ENCODE assay signal across 1 cellular context in the genomic region with DNA sequence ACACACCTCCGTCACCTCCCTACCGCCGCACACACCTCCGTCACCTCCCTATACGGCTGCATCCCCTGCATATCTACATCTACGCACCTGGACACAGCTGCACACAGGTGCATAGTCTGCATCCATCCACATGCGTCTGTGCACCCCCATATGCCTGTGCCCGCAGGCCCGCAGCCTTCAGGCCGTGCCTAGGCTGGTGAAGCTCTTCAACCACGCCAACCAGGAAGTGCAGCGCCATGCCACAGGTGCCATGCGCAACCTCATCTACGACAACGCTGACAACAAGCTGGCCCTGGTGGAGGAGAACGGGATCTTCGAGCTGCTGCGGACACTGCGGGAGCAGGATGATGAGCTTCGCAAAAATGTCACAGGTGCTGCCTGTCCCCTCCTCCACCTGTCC.
TF ChIP-seq lines count a peak whose summit lies in the region.

No MANE protein-coding gene starts in this region.

TF ChIP-seq in HEK293, 187 proteins besides CTCF, POLR2A, EP300 and RAD21 (continued from another document):
- TF ChIP-seq, protein P1, sequence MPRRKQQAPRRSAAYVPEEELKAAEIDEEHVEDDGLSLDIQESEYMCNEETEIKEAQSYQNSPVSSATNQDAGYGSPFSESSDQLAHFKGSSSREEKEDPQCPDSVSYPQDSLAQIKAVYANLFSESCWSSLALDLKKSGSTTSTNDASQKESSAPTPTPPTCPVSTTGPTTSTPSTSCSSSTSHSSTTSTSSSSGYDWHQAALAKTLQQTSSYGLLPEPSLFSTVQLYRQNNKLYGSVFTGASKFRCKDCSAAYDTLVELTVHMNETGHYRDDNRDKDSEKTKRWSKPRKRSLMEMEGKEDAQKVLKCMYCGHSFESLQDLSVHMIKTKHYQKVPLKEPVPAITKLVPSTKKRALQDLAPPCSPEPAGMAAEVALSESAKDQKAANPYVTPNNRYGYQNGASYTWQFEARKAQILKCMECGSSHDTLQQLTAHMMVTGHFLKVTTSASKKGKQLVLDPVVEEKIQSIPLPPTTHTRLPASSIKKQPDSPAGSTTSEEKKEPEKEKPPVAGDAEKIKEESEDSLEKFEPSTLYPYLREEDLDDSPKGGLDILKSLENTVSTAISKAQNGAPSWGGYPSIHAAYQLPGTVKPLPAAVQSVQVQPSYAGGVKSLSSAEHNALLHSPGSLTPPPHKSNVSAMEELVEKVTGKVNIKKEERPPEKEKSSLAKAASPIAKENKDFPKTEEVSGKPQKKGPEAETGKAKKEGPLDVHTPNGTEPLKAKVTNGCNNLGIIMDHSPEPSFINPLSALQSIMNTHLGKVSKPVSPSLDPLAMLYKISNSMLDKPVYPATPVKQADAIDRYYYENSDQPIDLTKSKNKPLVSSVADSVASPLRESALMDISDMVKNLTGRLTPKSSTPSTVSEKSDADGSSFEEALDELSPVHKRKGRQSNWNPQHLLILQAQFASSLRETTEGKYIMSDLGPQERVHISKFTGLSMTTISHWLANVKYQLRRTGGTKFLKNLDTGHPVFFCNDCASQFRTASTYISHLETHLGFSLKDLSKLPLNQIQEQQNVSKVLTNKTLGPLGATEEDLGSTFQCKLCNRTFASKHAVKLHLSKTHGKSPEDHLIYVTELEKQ (tag by site-specific recombination; IDR thresholded peaks at IDR 0.05; ENCODE audit: borderline replicate concordance), result no peak
- no peak for TF ChIP-seq EGR2 (tag by site-specific recombination; IDR thresholded peaks at IDR 0.05; ENCODE audit: low read depth)
- TF ChIP-seq ZBTB17 (tag by site-specific recombination; IDR thresholded peaks at IDR 0.05), result no peak
- TF ChIP-seq ZNF112 (tag by site-specific recombination; IDR thresholded peaks at IDR 0.05), result no peak
- peak; percentile 67 for TF ChIP-seq ZEB2 (tag by site-specific recombination; IDR thresholded peaks at IDR 0.05)
- TF ChIP-seq GLIS2 (tag by site-specific recombination; IDR thresholded peaks at IDR 0.05), result no peak
- TF ChIP-seq, protein P2, sequence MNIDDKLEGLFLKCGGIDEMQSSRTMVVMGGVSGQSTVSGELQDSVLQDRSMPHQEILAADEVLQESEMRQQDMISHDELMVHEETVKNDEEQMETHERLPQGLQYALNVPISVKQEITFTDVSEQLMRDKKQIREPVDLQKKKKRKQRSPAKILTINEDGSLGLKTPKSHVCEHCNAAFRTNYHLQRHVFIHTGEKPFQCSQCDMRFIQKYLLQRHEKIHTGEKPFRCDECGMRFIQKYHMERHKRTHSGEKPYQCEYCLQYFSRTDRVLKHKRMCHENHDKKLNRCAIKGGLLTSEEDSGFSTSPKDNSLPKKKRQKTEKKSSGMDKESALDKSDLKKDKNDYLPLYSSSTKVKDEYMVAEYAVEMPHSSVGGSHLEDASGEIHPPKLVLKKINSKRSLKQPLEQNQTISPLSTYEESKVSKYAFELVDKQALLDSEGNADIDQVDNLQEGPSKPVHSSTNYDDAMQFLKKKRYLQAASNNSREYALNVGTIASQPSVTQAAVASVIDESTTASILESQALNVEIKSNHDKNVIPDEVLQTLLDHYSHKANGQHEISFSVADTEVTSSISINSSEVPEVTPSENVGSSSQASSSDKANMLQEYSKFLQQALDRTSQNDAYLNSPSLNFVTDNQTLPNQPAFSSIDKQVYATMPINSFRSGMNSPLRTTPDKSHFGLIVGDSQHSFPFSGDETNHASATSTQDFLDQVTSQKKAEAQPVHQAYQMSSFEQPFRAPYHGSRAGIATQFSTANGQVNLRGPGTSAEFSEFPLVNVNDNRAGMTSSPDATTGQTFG (tag by site-specific recombination; IDR thresholded peaks at IDR 0.05; ENCODE audit: borderline replicate concordance), result no peak
- no peak for TF ChIP-seq ZNF654 (tag by site-specific recombination; IDR thresholded peaks at IDR 0.05; ENCODE audit: low read depth)
- peak; percentile 53; the same call in 1 of the 2 replicates for TF ChIP-seq SCRT2 (tag by site-specific recombination; IDR thresholded peaks at IDR 0.05)
- TF ChIP-seq ZNF138 (tag by site-specific recombination; IDR thresholded peaks at IDR 0.05; ENCODE audit: borderline replicate concordance), result no peak
- no peak for TF ChIP-seq KLF16 (tag by site-specific recombination; IDR thresholded peaks at IDR 0.05)
- TF ChIP-seq, protein P3, sequence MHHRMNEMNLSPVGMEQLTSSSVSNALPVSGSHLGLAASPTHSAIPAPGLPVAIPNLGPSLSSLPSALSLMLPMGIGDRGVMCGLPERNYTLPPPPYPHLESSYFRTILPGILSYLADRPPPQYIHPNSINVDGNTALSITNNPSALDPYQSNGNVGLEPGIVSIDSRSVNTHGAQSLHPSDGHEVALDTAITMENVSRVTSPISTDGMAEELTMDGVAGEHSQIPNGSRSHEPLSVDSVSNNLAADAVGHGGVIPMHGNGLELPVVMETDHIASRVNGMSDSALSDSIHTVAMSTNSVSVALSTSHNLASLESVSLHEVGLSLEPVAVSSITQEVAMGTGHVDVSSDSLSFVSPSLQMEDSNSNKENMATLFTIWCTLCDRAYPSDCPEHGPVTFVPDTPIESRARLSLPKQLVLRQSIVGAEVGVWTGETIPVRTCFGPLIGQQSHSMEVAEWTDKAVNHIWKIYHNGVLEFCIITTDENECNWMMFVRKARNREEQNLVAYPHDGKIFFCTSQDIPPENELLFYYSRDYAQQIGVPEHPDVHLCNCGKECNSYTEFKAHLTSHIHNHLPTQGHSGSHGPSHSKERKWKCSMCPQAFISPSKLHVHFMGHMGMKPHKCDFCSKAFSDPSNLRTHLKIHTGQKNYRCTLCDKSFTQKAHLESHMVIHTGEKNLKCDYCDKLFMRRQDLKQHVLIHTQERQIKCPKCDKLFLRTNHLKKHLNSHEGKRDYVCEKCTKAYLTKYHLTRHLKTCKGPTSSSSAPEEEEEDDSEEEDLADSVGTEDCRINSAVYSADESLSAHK (tag by site-specific recombination; IDR thresholded peaks at IDR 0.05), result no peak
- TF ChIP-seq, protein P4, sequence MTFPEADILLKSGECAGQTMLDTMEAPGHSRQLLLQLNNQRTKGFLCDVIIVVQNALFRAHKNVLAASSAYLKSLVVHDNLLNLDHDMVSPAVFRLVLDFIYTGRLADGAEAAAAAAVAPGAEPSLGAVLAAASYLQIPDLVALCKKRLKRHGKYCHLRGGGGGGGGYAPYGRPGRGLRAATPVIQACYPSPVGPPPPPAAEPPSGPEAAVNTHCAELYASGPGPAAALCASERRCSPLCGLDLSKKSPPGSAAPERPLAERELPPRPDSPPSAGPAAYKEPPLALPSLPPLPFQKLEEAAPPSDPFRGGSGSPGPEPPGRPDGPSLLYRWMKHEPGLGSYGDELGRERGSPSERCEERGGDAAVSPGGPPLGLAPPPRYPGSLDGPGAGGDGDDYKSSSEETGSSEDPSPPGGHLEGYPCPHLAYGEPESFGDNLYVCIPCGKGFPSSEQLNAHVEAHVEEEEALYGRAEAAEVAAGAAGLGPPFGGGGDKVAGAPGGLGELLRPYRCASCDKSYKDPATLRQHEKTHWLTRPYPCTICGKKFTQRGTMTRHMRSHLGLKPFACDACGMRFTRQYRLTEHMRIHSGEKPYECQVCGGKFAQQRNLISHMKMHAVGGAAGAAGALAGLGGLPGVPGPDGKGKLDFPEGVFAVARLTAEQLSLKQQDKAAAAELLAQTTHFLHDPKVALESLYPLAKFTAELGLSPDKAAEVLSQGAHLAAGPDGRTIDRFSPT (tag by site-specific recombination; IDR thresholded peaks at IDR 0.05), result peak; percentile 81
- TF ChIP-seq ZBTB21 (tag by site-specific recombination; IDR thresholded peaks at IDR 0.05), result no peak
- TF ChIP-seq ZNF354C (tag by site-specific recombination; IDR thresholded peaks at IDR 0.05; ENCODE audit: borderline replicate concordance, low read depth), result no peak
- no peak for TF ChIP-seq ZNF776 (tag by site-specific recombination; IDR thresholded peaks at IDR 0.05; ENCODE audit: borderline replicate concordance)
